12 cellular contexts compared by ENCODE assay signal in genomic region chr9:89444212-89444611, GRCh38. TPM values are rescaled to one million over a fixed set of nuclear protein-coding genes. Genes with fewer than 3 reads are reported as not detected.
DNase-seq lines count a peak whose midpoint lies in the region; ATAC-seq lines count a peak whose summit lies in the region.
"Had no signal": no experiment of that assay in that cellular context is flagged by ENCODE, and none has a peak within 500 bp of the region (broad histone marks: within the 10 kb centered on the region; RNA-seq: fewer than 3 reads in every experiment).

No MANE protein-coding gene starts in this region.

- peaks cover 93% of the 10 kb centered on the region for H3K4me1 Mint-ChIP-seq in activated CD8-positive, alpha-beta memory T cell treated with anti-CD3 and anti-CD28 coated beads, Interleukin-2, amount 10 ng/mL, durations not matched to agents 7 days and 5 days

- H3K4me3 ChIP-seq in right cardiac atrium (ENCODE audit: low read length) = no peak overlapping the region
- H3K4me3 ChIP-seq: A549, gastroesophageal sphincter, sigmoid colon had no signal

- peak overlapping the region; percentile 18 for H3K4me3 Mint-ChIP-seq in activated CD8-positive, alpha-beta memory T cell treated with anti-CD3 and anti-CD28 coated beads, Interleukin-2, amount 10 ng/mL, durations not matched to agents 7 days and 5 days

- H3K27ac ChIP-seq in right cardiac atrium (ENCODE audit: low read length) = no peak overlapping the region
- H3K27ac ChIP-seq in temporal lobe (ENCODE audit: low read depth, low read length) = peak overlapping the region; percentile 83
- H3K27ac ChIP-seq: A549, gastroesophageal sphincter, sigmoid colon had no signal

- H3K9me3 Mint-ChIP-seq in activated CD8-positive, alpha-beta memory T cell treated with anti-CD3 and anti-CD28 coated beads, Interleukin-2, amount 10 ng/mL, durations not matched to agents 7 days and 5 days (ENCODE audit: low read depth) = no peaks in the 10 kb centered on the region

- H3K4me1 ChIP-seq in right cardiac atrium (ENCODE audit: control insufficient read depth, insufficient read depth, low read length) = peaks cover 4% of the 10 kb centered on the region
- H3K4me1 ChIP-seq: A549, sigmoid colon had no signal

- 41% methylated on average over 8 of the region's 8 CpGs for WGBS in right cardiac atrium

- H3K36me3 Mint-ChIP-seq in activated CD8-positive, alpha-beta memory T cell treated with anti-CD3 and anti-CD28 coated beads, Interleukin-2, amount 10 ng/mL, durations not matched to agents 7 days and 5 days = peaks cover 43% of the 10 kb centered on the region

- H3K27me3 ChIP-seq in right cardiac atrium (ENCODE audit: control insufficient read depth, insufficient read depth) = no peaks in the 10 kb centered on the region
- H3K27me3 ChIP-seq: gastroesophageal sphincter, sigmoid colon had no signal

- DNase-seq in activated CD8-positive, alpha-beta memory T cell treated with anti-CD3 and anti-CD28 coated beads, Interleukin-2, amount 10 ng/mL, durations not matched to agents 7 days and 5 days = peak; percentile 83
- no peak for DNase-seq in activated CD8-positive, alpha-beta memory T cell treated with anti-CD3 and anti-CD28 coated beads for 24 hours
- DNase-seq in activated gamma-delta T cell treated with anti-CD3 and anti-CD28 coated beads, Interleukin-2, amount 50 U/mL, for 16 hours (ENCODE audit: low read depth) = peak; percentile 54
- DNase-seq in right cardiac atrium (peak in 1 of 3 donors; percentile 65), NCI-H510A (lab: John Stamatoyannopoulos, UW) (no peak)
- DNase-seq: sigmoid colon had no signal

- H3K9me3 ChIP-seq in right cardiac atrium (ENCODE audit: control insufficient read depth, low read length) = no peaks in the 10 kb centered on the region
- H3K9me3 ChIP-seq: A549, gastroesophageal sphincter, sigmoid colon had no signal

- CTCF ChIA-PET in activated CD8-positive, alpha-beta memory T cell treated with anti-CD3 and anti-CD28 coated beads, Interleukin-2, amount 10 ng/mL, durations not matched to agents 7 days and 5 days (lab: Charles Lee) = interaction anchor here (0.9 to 3.5 kb wide), 5 partner anchors 12 to 107 kb away, joined by 3 to 18 read pairs (median 10); no protein-coding TSS in a partner anchor

- no peaks in the 10 kb centered on the region for H3K27me3 Mint-ChIP-seq in activated CD8-positive, alpha-beta memory T cell treated with anti-CD3 and anti-CD28 coated beads, Interleukin-2, amount 10 ng/mL, durations not matched to agents 7 days and 5 days

- peak overlapping the region; percentile 87 for H3K27ac Mint-ChIP-seq in activated CD8-positive, alpha-beta memory T cell treated with anti-CD3 and anti-CD28 coated beads, Interleukin-2, amount 10 ng/mL, durations not matched to agents 7 days and 5 days

- ATAC-seq in activated CD8-positive, alpha-beta memory T cell treated with anti-CD3 and anti-CD28 coated beads, Interleukin-2, amount 10 ng/mL, durations not matched to agents 7 days and 5 days = peak; percentile 71
- ATAC-seq in right cardiac atrium (peak; percentile 35 to 62), GM21528 (IDR thresholded peaks at IDR 0.05; ENCODE audit: low FRiP score, unreplicated experiment) (no peak), HG03039 (IDR thresholded peaks at IDR 0.05; ENCODE audit: unreplicated experiment) (no peak)
- ATAC-seq: gastroesophageal sphincter, Panc1 had no signal

- intact Hi-C loops in right cardiac atrium (cut with DNase I) = no loop called here

RNA-seq across cellular contexts. Expression of gene SEMA4D, which starts 53.7 kb away (rescaled TPM):
- 100 to 1,000 TPM; 408 to 525 TPM for total RNA-seq in activated CD8-positive, alpha-beta memory T cell treated with anti-CD3 and anti-CD28 coated beads, Interleukin-2, amount 10 ng/mL, durations not matched to agents 7 days and 5 days
- total RNA-seq in right cardiac atrium = 10 to 100 TPM; 23.3 to 28.3 (median 27.0) TPM
- 13.0 TPM for polyA plus RNA-seq in right cardiac atrium
- 10.6 TPM for total RNA-seq in temporal lobe

Comparison
In these comparisons a context has a peak if more than half of its experiments do, and no peak if none do; other contexts are left out.
1. DNase-seq: peak in activated CD8-positive, alpha-beta memory T cell treated with anti-CD3 and anti-CD28 coated beads, Interleukin-2, amount 10 ng/mL, durations not matched to agents 7 days and 5 days (single experiment) and activated gamma-delta T cell treated with anti-CD3 and anti-CD28 coated beads, Interleukin-2, amount 50 U/mL, for 16 hours (single experiment); none in activated CD8-positive, alpha-beta memory T cell treated with anti-CD3 and anti-CD28 coated beads for 24 hours (single experiment) and NCI-H510A (single experiment).
2. ATAC-seq: peak in activated CD8-positive, alpha-beta memory T cell treated with anti-CD3 and anti-CD28 coated beads, Interleukin-2, amount 10 ng/mL, durations not matched to agents 7 days and 5 days (single experiment) and right cardiac atrium (2 of 2); none in GM21528 (single experiment) and HG03039 (single experiment).
3. RNA of gene SEMA4D, which starts 53.7 kb away (total RNA-seq): 408 to 525 TPM in activated CD8-positive, alpha-beta memory T cell treated with anti-CD3 and anti-CD28 coated beads, Interleukin-2, amount 10 ng/mL, durations not matched to agents 7 days and 5 days; 23.3 to 28.3 TPM in right cardiac atrium and 10.6 TPM in temporal lobe (single experiment); every median in the first group is over 10 times any median in the second.